In the genomic region with DNA sequence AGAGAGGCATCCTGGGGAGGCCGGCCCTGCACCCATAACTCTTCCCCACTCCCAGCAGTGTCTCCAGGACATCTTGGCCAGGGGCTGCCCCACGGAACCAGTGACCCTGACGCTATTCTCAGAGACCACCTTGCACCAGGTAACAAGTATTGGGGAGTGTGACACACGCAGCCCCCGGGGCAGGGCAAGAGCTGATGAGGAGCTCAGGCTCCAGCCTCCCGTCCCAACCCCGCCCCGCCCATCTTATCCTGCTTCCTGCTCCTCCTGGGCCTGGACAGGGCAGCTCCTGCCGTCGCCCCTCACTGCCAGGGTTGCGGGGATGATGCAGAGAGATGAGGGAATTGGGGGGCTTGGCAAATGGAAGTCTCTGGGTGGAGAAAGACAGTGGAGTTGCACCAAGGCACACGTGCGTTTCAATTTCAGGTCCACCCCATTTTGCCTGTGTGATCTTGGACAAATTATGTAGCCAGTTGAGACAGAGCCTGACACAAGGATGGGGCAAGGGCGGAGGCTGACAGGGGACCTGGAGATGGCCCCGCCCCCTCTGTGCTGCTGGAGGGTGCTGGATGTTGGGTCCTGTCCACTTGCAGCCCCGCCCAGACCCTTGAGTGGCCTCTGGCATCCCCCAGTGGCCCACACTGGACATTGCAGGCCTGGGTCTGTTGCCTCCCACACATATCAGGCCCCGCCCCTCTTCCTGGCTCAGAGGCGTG, we compare ENCODE assay signal across 8 cellular contexts. TPM values are rescaled to one million over a fixed set of nuclear protein-coding genes. Genes with fewer than 3 reads are reported as not detected.
DNase-seq lines count a peak whose midpoint lies in the region; ATAC-seq, FAIRE-seq and TF ChIP-seq lines count a peak whose summit lies in the region.

No MANE protein-coding gene starts in this region.

- peaks cover 13 to 22% of the 10 kb centered on the region in 2 experiments for H3K4me1 Mint-ChIP-seq in H9

- H3T11ph ChIP-seq in H9 (ENCODE audit: low read length) = no peak overlapping the region

- H3K27ac Mint-ChIP-seq in H9 = no peak overlapping the region

- H3K27ac ChIP-seq in H9 (ENCODE audit: insufficient read length, low read depth, low read length) = no peak overlapping the region

- H4K91ac ChIP-seq in H9 (ENCODE audit: insufficient read length, low read depth, low read length) = no peak overlapping the region

- TF ChIP-seq CTCF in D721Med (IDR thresholded peaks at IDR 0.05; ENCODE audit: insufficient read depth, missing control alignments) (peak; percentile 53), H9 (conservative IDR thresholded peaks at IDR 0.05) (peak; percentile 95), lower leg skin (IDR thresholded peaks at IDR 0.05) (peak in 1 of 3 donors; percentile 76)

- no peaks in the 10 kb centered on the region for H3K27me3 ChIP-seq in H9 (ENCODE audit: insufficient read depth, low read length)

- peak; percentile 59 for DNase-seq in D721Med (ENCODE audit: insufficient read length, low spot score)
- peak; percentile 98 for DNase-seq in H9
- peak; percentile 78 for DNase-seq in NCI-H2196 treated with DMSO at 0.1 percent for 48 hours (lab: John Stamatoyannopoulos, UW; ENCODE audit: unreplicated experiment)
- DNase-seq in activated CD4-positive, CD25-positive, alpha-beta regulatory T cell treated with anti-CD3 and anti-CD28 coated beads, Interleukin-2, amount 50 U/mL, for 72 hours = peak; percentile 65
- peak; percentile 52 to 85 for DNase-seq in dermis microvascular lymphatic vessel endothelial cell (ENCODE audit: low read depth in 2 of 2)
- DNase-seq in lower leg skin (ENCODE audit: low spot score in 2 of 2) = peak; percentile 79 to 95
- DNase-seq in stimulated activated CD8-positive, alpha-beta memory T cell treated with anti-CD3 and anti-CD28 coated beads, Interleukin-12 subunit alpha, Interleukin-12 subunit beta, amount 100 ng/mL, for 4 hours (ENCODE audit: low read depth) = peak; percentile 10

- no peak overlapping the region for H3K23ac ChIP-seq in H9 (ENCODE audit: insufficient read length, low read depth, low read length)

- FAIRE-seq in D721Med (lab: Jason Lieb, UNC) = no peak

- no peaks in the 10 kb centered on the region for H3K79me2 ChIP-seq in H9 (ENCODE audit: insufficient read depth, low read length)

- H3K9ac ChIP-seq in H9 (ENCODE audit: extremely low read depth, insufficient read length, low read length) = no peak overlapping the region

- intact Hi-C loops in lower leg skin (cut with DNase I; ENCODE audit: low total_unique reads) = loop anchor here (2.0 kb wide), 1 partner anchor 24 kb away; no protein-coding TSS in a partner anchor

- ATAC-seq in HG02763 (IDR thresholded peaks at IDR 0.05; ENCODE audit: unreplicated experiment) = no peak

- no peaks in the 10 kb centered on the region for H4K20me1 ChIP-seq in H9 (ENCODE audit: control insufficient read depth, insufficient read depth, insufficient read length)

- no peaks in the 10 kb centered on the region for H3K9me3 ChIP-seq in H9 (ENCODE audit: control insufficient read depth, low read depth, low read length)

- no peaks in the 10 kb centered on the region for H3K36me3 Mint-ChIP-seq in H9 (ENCODE audit: insufficient read depth in 1 of 3, low read depth in 3 of 3)

- H3K27me3 Mint-ChIP-seq in H9 (ENCODE audit: low read depth) = peaks cover 12% of the 10 kb centered on the region

- no peaks in the 10 kb centered on the region for H3K79me1 ChIP-seq in H9 (ENCODE audit: insufficient read depth, low read depth, low read length, poor library complexity, severe bottlenecking)

- H3K4me3 ChIP-seq in lower leg skin (ENCODE audit: low read depth, poor library complexity, severe bottlenecking) = no peak overlapping the region

- no peak overlapping the region for H2BK12ac ChIP-seq in H9 (ENCODE audit: insufficient read length, low read depth, low read length)

- H2BK20ac ChIP-seq in H9 (ENCODE audit: low read depth, low read length, poor library complexity, severe bottlenecking) = no peak overlapping the region

- H3K18ac ChIP-seq in H9 (ENCODE audit: insufficient read length, low read depth, low read length) = no peak overlapping the region

- H4K8ac ChIP-seq in H9 (replicated peaks; ENCODE audit: insufficient read length, low read depth, low read length) = no peak overlapping the region

- no peak overlapping the region for H3K4me2 ChIP-seq in H9 (ENCODE audit: insufficient read depth, insufficient read length, low read length)

- TF ChIP-seq POLR2A in lower leg skin (IDR thresholded peaks at IDR 0.05) = no peak

- no peak overlapping the region for H2AFZ ChIP-seq in H9 (ENCODE audit: low read length)

- no peak overlapping the region for H3K14ac ChIP-seq in H9 (ENCODE audit: insufficient read depth, low read length)

- no peak overlapping the region for H2BK15ac ChIP-seq in H9 (ENCODE audit: low read depth, low read length)

- no peak overlapping the region for H3K4me3 Mint-ChIP-seq in H9

- no peaks in the 10 kb centered on the region for H3K9me3 Mint-ChIP-seq in H9

- no peak overlapping the region for H2AK5ac ChIP-seq in H9 (ENCODE audit: insufficient read length, low read length)

- H3K56ac ChIP-seq in H9 (ENCODE audit: insufficient read length, low read depth, low read length) = no peak overlapping the region

- peaks cover 2% of the 10 kb centered on the region; the same call in 1 of the 2 replicates for H3K4me1 ChIP-seq in H9 (ENCODE audit: insufficient read depth, low read length)

- no peak overlapping the region for H2BK5ac ChIP-seq in H9 (ENCODE audit: insufficient read length, low read length)

- no peak overlapping the region for H3K4ac ChIP-seq in H9 (ENCODE audit: low read depth, low read length)

- no CpG with 5 or more reads among the region's 18 CpGs for WGBS in H9 (ENCODE audit: extremely low coverage, insufficient read length, low lambda C conversion rate)
- 35 to 46% methylated on average over 15 to 18 of the region's 18 CpGs for WGBS in lower leg skin, 2 donors

- H3K23me2 ChIP-seq in H9 (ENCODE audit: insufficient read length, low read depth, low read length, poor library complexity, severe bottlenecking) = no peaks in the 10 kb centered on the region

- no peak overlapping the region for H2BK120ac ChIP-seq in H9 (ENCODE audit: low read depth, low read length, poor library complexity, severe bottlenecking)

- H4K5ac ChIP-seq in H9 (ENCODE audit: insufficient read length, low read depth, low read length) = no peak overlapping the region

RNA-seq across cellular contexts. Expression of gene CLCNKA, which starts 10.7 kb away (rescaled TPM):
- 0.37 and 0.98 TPM in 2 replicates for total RNA-seq in H9 (2021)
- not detected in 2 replicates for total RNA-seq in dermis microvascular lymphatic vessel endothelial cell
- 1 to 10 TPM in 1 of 4 donors, under 1 TPM in 2, not detected in 1; 0.10 to 1.3 (median 0.63) TPM for total RNA-seq in lower leg skin

RNA-seq across cellular contexts. Expression of gene CLCNKB, which starts 11.0 kb away (rescaled TPM):
- total RNA-seq in H9 (2021) = 1.7 and 1.8 TPM in 2 replicates
- total RNA-seq in dermis microvascular lymphatic vessel endothelial cell = under 0.01 TPM in 1 of 2 replicates, not detected in the other
- under 1 TPM in 1 of 4 donors, not detected in 3; 0.26 TPM for total RNA-seq in lower leg skin

RNA-seq across cellular contexts. Expression of gene HSPB7, which starts 14.7 kb away (rescaled TPM):
- not detected in 2 replicates for total RNA-seq in H9 (2021)
- total RNA-seq in dermis microvascular lymphatic vessel endothelial cell = not detected in 2 replicates
- 1 to 10 TPM; 2.4 to 4.2 (median 3.0) TPM for total RNA-seq in lower leg skin

RNA-seq across cellular contexts. Expression of gene SRARP, which starts 28.5 kb away (rescaled TPM):
- not detected in 2 replicates for total RNA-seq in H9 (2021)
- total RNA-seq in dermis microvascular lymphatic vessel endothelial cell = 0.51 TPM in 2 replicates
- total RNA-seq in lower leg skin = not detected

RNA-seq across cellular contexts. Expression of gene FAM131C, which starts 40.9 kb away (rescaled TPM):
- total RNA-seq in H9 (2021) (0.48 and 0.61 TPM in 2 replicates), dermis microvascular lymphatic vessel endothelial cell (0.13 TPM in 1 of 2 replicates, not detected in the other), lower leg skin (1 to 10 TPM; 1.1 to 2.6 (median 1.7) TPM)

Comparison
In these comparisons a context has a peak if more than half of its experiments do, and no peak if none do; other contexts are left out.
1. DNase-seq: peak in every context shown above with its lines; median percentile 98 in H9; 87 in lower leg skin; 78 in NCI-H2196 treated with DMSO at 0.1 percent for 48 hours; 68 in dermis microvascular lymphatic vessel endothelial cell; 65 in activated CD4-positive, CD25-positive, alpha-beta regulatory T cell treated with anti-CD3 and anti-CD28 coated beads, Interleukin-2, amount 50 U/mL, for 72 hours; 59 in D721Med; 10 in stimulated activated CD8-positive, alpha-beta memory T cell treated with anti-CD3 and anti-CD28 coated beads, Interleukin-12 subunit alpha, Interleukin-12 subunit beta, amount 100 ng/mL, for 4 hours.